Comparison of ENCODE assay signal across 12 cellular contexts in the genomic region with DNA sequence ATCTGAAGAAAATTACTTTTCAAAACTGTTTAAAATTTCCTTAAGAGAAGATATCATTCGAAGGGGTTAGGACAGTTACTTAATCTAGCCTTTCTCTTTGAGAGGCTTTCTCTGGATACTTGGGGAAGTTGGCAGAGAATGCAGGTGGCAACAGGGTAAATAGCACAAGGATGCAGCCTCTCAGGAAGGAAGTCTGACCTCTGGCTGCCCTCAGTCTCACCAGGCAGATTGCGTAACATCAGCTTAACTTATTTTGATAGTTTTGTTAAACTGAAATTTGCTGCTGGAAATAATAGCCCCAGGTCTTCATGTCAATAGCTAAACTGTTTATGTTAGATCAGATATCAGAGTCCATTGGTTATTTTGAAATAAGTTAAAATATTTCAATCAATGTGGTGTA. TPM values are rescaled to one million over a fixed set of nuclear protein-coding genes. Genes with fewer than 3 reads are reported as not detected.
DNase-seq lines count a peak whose midpoint lies in the region; FAIRE-seq and TF ChIP-seq lines count a peak whose summit lies in the region.
"Had no signal": no experiment of that assay in that cellular context is flagged by ENCODE, and none has a peak within 500 bp of the region (broad histone marks: within the 10 kb centered on the region; RNA-seq: fewer than 3 reads in every experiment).

No MANE protein-coding gene starts in this region.

- no peaks in the 10 kb centered on the region for H3K4me1 Mint-ChIP-seq in astrocyte (ENCODE audit: low read depth, unreplicated experiment)
- H3K4me1 Mint-ChIP-seq in activated T-cell treated with anti-CD3 and anti-CD28 coated beads, Interleukin-2, amount 50 U/mL, for 24 hours (ENCODE audit: low read depth): no peaks in the 10 kb centered on the region
- H3K4me1 Mint-ChIP-seq: stimulated activated naive B cell treated with anti-CD40 and anti-IgM and Interleukin-4, amounts not matched to agents 10 μg/mL and 1 μg/mL and 100 μg/mL, for 72 hours had no signal

- no peak overlapping the region for H3K27ac Mint-ChIP-seq in astrocyte (ENCODE audit: unreplicated experiment)
- H3K27ac Mint-ChIP-seq in activated T-cell treated with anti-CD3 and anti-CD28 coated beads, Interleukin-2, amount 50 U/mL, for 24 hours: no peak overlapping the region
- H3K27ac Mint-ChIP-seq: stimulated activated naive B cell treated with anti-CD40 and anti-IgM and Interleukin-4, amounts not matched to agents 10 μg/mL and 1 μg/mL and 100 μg/mL, for 72 hours had no signal

- no peak overlapping the region for H3K9ac ChIP-seq in astrocyte (ENCODE audit: low read length)

- H2AFZ ChIP-seq in astrocyte (ENCODE audit: low read depth, low read length): no peak overlapping the region

- DNase-seq in AG10803 (ENCODE audit: low read depth): peak; percentile 12
- DNase-seq in KBM-7: peak; percentile 58
- peak; percentile 7 for DNase-seq in astrocyte (ENCODE audit: low read depth)
- peak; percentile 71 for DNase-seq in iris pigment epithelial cell (ENCODE audit: low read depth)
- no peak for DNase-seq in NCI-H526 (lab: John Stamatoyannopoulos, UW)
- DNase-seq in activated T-cell treated with anti-CD3 and anti-CD28 coated beads, Interleukin-2, amount 50 U/mL, for 24 hours: no peak
- no peak for DNase-seq in NCI-H128 (lab: John Stamatoyannopoulos, UW; ENCODE audit: unreplicated experiment)
- DNase-seq in NAMALWA (ENCODE audit: low spot score): no peak
- DNase-seq: esophagus squamous epithelium; NCI-H1694 treated with DMSO at 0.1 percent for 48 hours; Peyer's patch; stimulated activated naive B cell treated with anti-CD40 and anti-IgM and Interleukin-4, amounts not matched to agents 10 μg/mL and 1 μg/mL and 100 μg/mL, for 72 hours had no signal

- peaks cover 3% of the 10 kb centered on the region for H3K9me3 ChIP-seq in astrocyte (ENCODE audit: insufficient read depth, low read depth, low read length)

- H3K36me3 Mint-ChIP-seq in astrocyte (ENCODE audit: low read depth, unreplicated experiment): no peaks in the 10 kb centered on the region
- H3K36me3 Mint-ChIP-seq in activated T-cell treated with anti-CD3 and anti-CD28 coated beads, Interleukin-2, amount 50 U/mL, for 24 hours (ENCODE audit: low read depth): no peaks in the 10 kb centered on the region

- in situ Hi-C loops in KBM-7 (cut with MboI; ENCODE audit: low pct_unique_long_range_greater_than_20kb, low sequenced_read_pairs): no loop called here

- no peaks in the 10 kb centered on the region for H3K4me1 ChIP-seq in astrocyte (ENCODE audit: insufficient read depth, low read length)
- H3K4me1 ChIP-seq: Peyer's patch had no signal

- H3K4me3 Mint-ChIP-seq in astrocyte (ENCODE audit: unreplicated experiment): no peak overlapping the region
- H3K4me3 Mint-ChIP-seq in activated T-cell treated with anti-CD3 and anti-CD28 coated beads, Interleukin-2, amount 50 U/mL, for 24 hours: no peak overlapping the region
- H3K4me3 Mint-ChIP-seq: stimulated activated naive B cell treated with anti-CD40 and anti-IgM and Interleukin-4, amounts not matched to agents 10 μg/mL and 1 μg/mL and 100 μg/mL, for 72 hours had no signal

- H3K9me3 Mint-ChIP-seq in astrocyte (ENCODE audit: unreplicated experiment): peaks cover 13% of the 10 kb centered on the region
- peaks cover 9% of the 10 kb centered on the region for H3K9me3 Mint-ChIP-seq in activated T-cell treated with anti-CD3 and anti-CD28 coated beads, Interleukin-2, amount 50 U/mL, for 24 hours

- no peaks in the 10 kb centered on the region for H3K79me2 ChIP-seq in astrocyte (ENCODE audit: insufficient read depth, low read length)

- H3K4me2 ChIP-seq in astrocyte (ENCODE audit: low read length): no peak overlapping the region

- H3K36me3 ChIP-seq in astrocyte (ENCODE audit: insufficient read depth, low read length): no peaks in the 10 kb centered on the region
- H3K36me3 ChIP-seq: esophagus squamous epithelium, Peyer's patch had no signal

- H3K4me3 ChIP-seq in AG10803 (ENCODE audit: low read length): no peak overlapping the region
- H3K4me3 ChIP-seq in astrocyte (ENCODE audit: insufficient read depth, low read depth, low read length): no peak overlapping the region
- H3K4me3 ChIP-seq: esophagus squamous epithelium, Peyer's patch had no signal

- H3K27me3 ChIP-seq in astrocyte (ENCODE audit: insufficient read depth, low read length): no peaks in the 10 kb centered on the region
- H3K27me3 ChIP-seq: Peyer's patch had no signal

- H3K27me3 Mint-ChIP-seq in astrocyte (ENCODE audit: low read depth, unreplicated experiment): no peaks in the 10 kb centered on the region
- peaks cover 6% of the 10 kb centered on the region for H3K27me3 Mint-ChIP-seq in activated T-cell treated with anti-CD3 and anti-CD28 coated beads, Interleukin-2, amount 50 U/mL, for 24 hours

- TF ChIP-seq CTCF in AG10803 (conservative IDR thresholded peaks at IDR 0.05; ENCODE audit: low read length): no peak
- no peak for TF ChIP-seq CTCF in astrocyte (IDR thresholded peaks at IDR 0.05; ENCODE audit: insufficient read depth, low read depth, low read length)

- H4K20me1 ChIP-seq in astrocyte (ENCODE audit: insufficient read depth, low read length): no peaks in the 10 kb centered on the region

- no peak for FAIRE-seq in astrocyte (lab: Jason Lieb, UNC)

- H3K27ac ChIP-seq in astrocyte (ENCODE audit: low read depth, low read length): no peak overlapping the region
- H3K27ac ChIP-seq: esophagus squamous epithelium, Peyer's patch had no signal

RNA-seq across cellular contexts. Expression of gene CCDC192, which starts 20.4 kb away (rescaled TPM):
- total RNA-seq in astrocyte: not detected in 2 replicates
- total RNA-seq: esophagus squamous epithelium, Peyer's patch had no signal

Comparison
In these comparisons a context has a peak if more than half of its experiments do, and no peak if none do; other contexts are left out.
1. DNase-seq: peak in AG10803 (single experiment), KBM-7 (single experiment), astrocyte (single experiment) and iris pigment epithelial cell (single experiment); none in NCI-H526 (0 of 2), activated T-cell treated with anti-CD3 and anti-CD28 coated beads, Interleukin-2, amount 50 U/mL, for 24 hours (single experiment), NCI-H128 (single experiment) and NAMALWA (single experiment).